Comparison of ENCODE assay signal across 8 cellular contexts in genomic region chrX:155086202-155086840, GRCh38. TPM values are rescaled to one million over a fixed set of nuclear protein-coding genes. Genes with fewer than 3 reads are reported as not detected.
DNase-seq lines count a peak whose midpoint lies in the region; ATAC-seq and TF ChIP-seq lines count a peak whose summit lies in the region.

No MANE protein-coding gene starts in this region.

- ATAC-seq in DND-41 (ENCODE audit: insufficient read depth, low read depth): peak; percentile 60; the same call in 2 of the 3 replicates
- peak in 1 of 8 donors; percentile 50 for ATAC-seq in heart right ventricle
- ATAC-seq in GM21423 (IDR thresholded peaks at IDR 0.05; ENCODE audit: unreplicated experiment): no peak

- H3K27ac ChIP-seq in DND-41 (ENCODE audit: low read length) (no peak overlapping the region), heart right ventricle (no peak overlapping the region)

- no peaks in the 10 kb centered on the region; the same call in 1 of the 2 replicates for H4K20me1 ChIP-seq in DND-41 (ENCODE audit: insufficient read depth, low read length)

- H3K9ac ChIP-seq in DND-41 (ENCODE audit: low read depth, low read length): no peak overlapping the region

- DNase-seq in DND-41 (peak; percentile 36), heart right ventricle (peak in 1 of 2 donors; percentile 11), NOMO-1 treated with DMSO at 0.1 percent for 48 hours (lab: John Stamatoyannopoulos, UW; ENCODE audit: unreplicated experiment) (no peak), MV-4-11 (lab: John Stamatoyannopoulos, UW) (no peak)
- DNase-seq in activated CD8-positive, alpha-beta memory T cell treated with anti-CD3 and anti-CD28 coated beads, Interleukin-2, amount 50 U/mL, for 4 hours: peak; percentile 46
- DNase-seq in stimulated activated CD4-positive, alpha-beta T cell treated with anti-CD3 and anti-CD28 coated beads, Interleukin-2, amount 100 ng/mL, for 48 hours: peak; percentile 27 to 29

- WGBS in heart right ventricle, 2 donors: 83 to 87% methylated on average over 24 of the region's 24 CpGs

- no peaks in the 10 kb centered on the region for H3K4me1 ChIP-seq in DND-41 (ENCODE audit: insufficient read depth, low read length)
- H3K4me1 ChIP-seq in heart right ventricle: no peaks in the 10 kb centered on the region

- H3K4me3 ChIP-seq in DND-41 (ENCODE audit: low read depth in 1 of 2, low read length in 2 of 2): no peak overlapping the region
- no peak overlapping the region for H3K4me3 ChIP-seq in heart right ventricle

- TF ChIP-seq CTCF in DND-41 (IDR thresholded peaks at IDR 0.05; ENCODE audit: borderline replicate concordance, extremely low read depth, low read length, poor library complexity, severe bottlenecking) (peak; percentile 60), LNCAP (IDR thresholded peaks at IDR 0.05) (peak; percentile 55), heart right ventricle (IDR thresholded peaks at IDR 0.05) (peak; percentile 13 to 54 (median 51))

- no peaks in the 10 kb centered on the region for H3K9me3 ChIP-seq in DND-41 (ENCODE audit: insufficient read depth, low read length, severe bottlenecking)
- no peaks in the 10 kb centered on the region for H3K9me3 ChIP-seq in heart right ventricle

- peaks cover 27% of the 10 kb centered on the region for H3K36me3 ChIP-seq in DND-41 (ENCODE audit: insufficient read depth, low read length)
- peaks cover 0 to 53% (median 0%) of the 10 kb centered on the region in 9 donors for H3K36me3 ChIP-seq in heart right ventricle

- H3K79me2 ChIP-seq in DND-41 (ENCODE audit: insufficient read depth, low read length): no peaks in the 10 kb centered on the region

- no peak overlapping the region for H2AFZ ChIP-seq in DND-41 (ENCODE audit: low read depth, low read length)

- H3K27me3 ChIP-seq in DND-41 (ENCODE audit: insufficient read depth, low read length, poor library complexity): no peaks in the 10 kb centered on the region
- H3K27me3 ChIP-seq in heart right ventricle: no peaks in the 10 kb centered on the region

- H3K4me2 ChIP-seq in DND-41 (ENCODE audit: insufficient read depth, low read length): no peak overlapping the region

- intact Hi-C loops in heart right ventricle (cut with DNase I): no loop called here

RNA-seq across cellular contexts. Expression of gene BRCC3, which starts 15.0 kb away (rescaled TPM):
- 10 to 100 TPM; 13.9 to 20.3 (median 16.6) TPM for total RNA-seq in heart right ventricle
- 1 to 10 TPM; 4.9 to 8.4 TPM for polyA plus RNA-seq in heart right ventricle

RNA-seq across cellular contexts. Expression of gene CMC4, which starts 15.4 kb away (rescaled TPM):
- 10 to 100 TPM; 16.6 to 25.8 (median 21.6) TPM for total RNA-seq in heart right ventricle
- polyA plus RNA-seq in heart right ventricle: 10 to 100 TPM; 30.6 to 33.5 TPM

RNA-seq across cellular contexts. Expression of gene MTCP1, which starts 15.4 kb away (rescaled TPM):
- 10 to 100 TPM; 32.3 to 53.5 (median 48.8) TPM for total RNA-seq in heart right ventricle
- 100 to 1,000 TPM in 1 of 2 donors, 10 to 100 TPM in 1; 21.2 to 384 TPM for polyA plus RNA-seq in heart right ventricle

RNA-seq across cellular contexts. Expression of gene FUNDC2, which starts 59.7 kb away (rescaled TPM):
- total RNA-seq in heart right ventricle: 100 to 1,000 TPM; 249 to 428 (median 312) TPM
- 100 to 1,000 TPM; 234 to 530 TPM for polyA plus RNA-seq in heart right ventricle

Comparison
In these comparisons a context has a peak if more than half of its experiments do, and no peak if none do; other contexts are left out.
1. DNase-seq: peak in DND-41 (single experiment), activated CD8-positive, alpha-beta memory T cell treated with anti-CD3 and anti-CD28 coated beads, Interleukin-2, amount 50 U/mL, for 4 hours (single experiment) and stimulated activated CD4-positive, alpha-beta T cell treated with anti-CD3 and anti-CD28 coated beads, Interleukin-2, amount 100 ng/mL, for 48 hours (2 of 2); none in NOMO-1 treated with DMSO at 0.1 percent for 48 hours (single experiment) and MV-4-11 (single experiment).
2. Peak in every context shown above with its lines, with median percentiles within 50 percentile points of each other: CTCF ChIP-seq.